ENCODE assay signal across 8 cellular contexts in genomic region chr2:178397002-178397605, GRCh38. TPM values are rescaled to one million over a fixed set of nuclear protein-coding genes. Genes with fewer than 3 reads are reported as not detected.
DNase-seq lines count a peak whose midpoint lies in the region; ATAC-seq and TF ChIP-seq lines count a peak whose summit lies in the region.

No MANE protein-coding gene starts in this region.

- no peaks in the 10 kb centered on the region for H3K9me3 ChIP-seq in vagina

- intact Hi-C loops in vagina (cut with DNase I): no loop called here

- no peaks in the 10 kb centered on the region for H3K36me3 ChIP-seq in brain microvascular endothelial cell (replicated peaks)
- H3K36me3 ChIP-seq in vagina: no peaks in the 10 kb centered on the region

- TF ChIP-seq CTCF in brain microvascular endothelial cell (IDR thresholded peaks at IDR 0.05; ENCODE audit: low read depth, low read length, missing control alignments) (peak; percentile 55), vagina (IDR thresholded peaks at IDR 0.05) (peak; percentile 26 to 75 (median 46))

- in situ Hi-C loops in Caki2 (cut with HindIII; ENCODE audit: low pct_unique_long_range_greater_than_20kb, low sequenced_read_pairs) (no loop called here), brain microvascular endothelial cell (cut with HindIII; ENCODE audit: low pct_ligation_motif_present, low sequenced_read_pairs) (no loop called here)

- no peaks in the 10 kb centered on the region for H3K4me1 ChIP-seq in vagina

- no peak overlapping the region for H3K27ac ChIP-seq in brain microvascular endothelial cell
- H3K27ac ChIP-seq in vagina: no peak overlapping the region

- no peak for TF ChIP-seq POLR2A in vagina (IDR thresholded peaks at IDR 0.05)

- ATAC-seq in GM19043 (IDR thresholded peaks at IDR 0.05; ENCODE audit: low read depth, unreplicated experiment): peak; percentile 91
- peak; percentile 83 for ATAC-seq in HG03159 (IDR thresholded peaks at IDR 0.05; ENCODE audit: unreplicated experiment)

- DNase-seq in Caki2 (ENCODE audit: low read depth) (peak; percentile 14), NCI-H345 treated with DMSO at 0.1 percent for 48 hours (lab: John Stamatoyannopoulos, UW; ENCODE audit: unreplicated experiment) (peak; percentile 39), brain microvascular endothelial cell (peak; percentile 36), left kidney (ENCODE audit: low read depth, low spot score) (peak; percentile 64), vagina (ENCODE audit: extremely low spot score in 2 of 2) (no peak), activated T-cell treated with anti-CD3 and anti-CD28 coated beads for 4 hours (no peak)

- H3K27me3 ChIP-seq in brain microvascular endothelial cell (replicated peaks) (no peaks in the 10 kb centered on the region), vagina (no peaks in the 10 kb centered on the region)

- H3K4me3 ChIP-seq in brain microvascular endothelial cell (ENCODE audit: low read depth, low read length) (no peak overlapping the region), vagina (no peak overlapping the region)

RNA-seq across cellular contexts. Expression of gene PRKRA, which starts 53.9 kb away (rescaled TPM):
- 94.4 and 98.5 TPM in 2 replicates for total RNA-seq in Caki2 (2014; rRNA removed; shearing (Covaris generic); ENCODE audit: low replicate concordance)
- 79.3 TPM for total RNA-seq in vagina

RNA-seq across cellular contexts. Expression of gene PJVK, which starts 54.1 kb away (rescaled TPM):
- 0.64 and 4.7 TPM in 2 replicates for total RNA-seq in Caki2 (2014; rRNA removed; shearing (Covaris generic); ENCODE audit: low replicate concordance)
- 4.9 TPM for total RNA-seq in vagina

Comparison
In these comparisons a context has a peak if more than half of its experiments do, and no peak if none do; other contexts are left out.
1. DNase-seq: peak in Caki2 (single experiment), NCI-H345 treated with DMSO at 0.1 percent for 48 hours (single experiment), brain microvascular endothelial cell (single experiment) and left kidney (single experiment); none in vagina (0 of 2) and activated T-cell treated with anti-CD3 and anti-CD28 coated beads for 4 hours (single experiment).